In genomic region chr20:38424404-38424803, GRCh38 we compare ENCODE assay signal across 23 cellular contexts. TPM values are rescaled to one million over a fixed set of nuclear protein-coding genes. Genes with fewer than 3 reads are reported as not detected.
DNase-seq lines count a peak whose midpoint lies in the region; ATAC-seq, FAIRE-seq and TF ChIP-seq lines count a peak whose summit lies in the region.
"Had no signal": no experiment of that assay in that cellular context is flagged by ENCODE, and none has a peak within 500 bp of the region (broad histone marks: within the 10 kb centered on the region; RNA-seq: fewer than 3 reads in every experiment).

No MANE protein-coding gene starts in this region.

- no peak overlapping the region for H3K9ac ChIP-seq in BLaER1 treated with 17β-estradiol and CSF1 and Interleukin-3, amounts not matched to agents 10 nM and 100 nM
- H3K9ac ChIP-seq in endodermal cell (ENCODE audit: extremely low read depth, low read length, poor library complexity, severe bottlenecking): no peak overlapping the region

- POLR2A ChIA-PET in activated CD8-positive, alpha-beta T cell treated with anti-CD3 and anti-CD28 coated beads, Interleukin-2, amount 10 ng/mL, durations not matched to agents 7 days and 5 days (lab: Charles Lee): interaction anchor here (1.0 to 2.3 kb wide), 2 partner anchors 10 to 22 kb away, joined by 4 to 7 read pairs; no protein-coding TSS in a partner anchor

- peak overlapping the region in 6 of 11 experiments; percentile 3 to 33 (median 4); a peak in 4 of 22 replicates for H3K4me2 ChIP-seq in BLaER1 treated with 17β-estradiol and CSF1 and Interleukin-3, amounts not matched to agents 10 nM and 100 nM

- TF ChIP-seq POLR2A in GM12891 (IDR thresholded peaks at IDR 0.05; ENCODE audit: low read depth, low read length) (peak; percentile 41; the same call in 1 of the 2 replicates), uterus (IDR thresholded peaks at IDR 0.05) (no peak)

- H3K36me3 Mint-ChIP-seq in activated CD8-positive, alpha-beta T cell treated with anti-CD3 and anti-CD28 coated beads, Interleukin-2, amount 10 ng/mL, durations not matched to agents 7 days and 5 days (ENCODE audit: low read depth): peaks cover 80% of the 10 kb centered on the region
- peaks cover 92% of the 10 kb centered on the region for H3K36me3 Mint-ChIP-seq in endodermal cell (ENCODE audit: low read depth)

- no peaks in the 10 kb centered on the region for H3K9me3 Mint-ChIP-seq in activated CD8-positive, alpha-beta T cell treated with anti-CD3 and anti-CD28 coated beads, Interleukin-2, amount 10 ng/mL, durations not matched to agents 7 days and 5 days (ENCODE audit: insufficient read depth)
- no peaks in the 10 kb centered on the region for H3K9me3 Mint-ChIP-seq in endodermal cell
- H3K9me3 Mint-ChIP-seq: activated naive CD4-positive, alpha-beta T cell treated with anti-CD3 and anti-CD28 coated beads, Interleukin-2, amount 50 U/mL, for 72 hours; CD14-positive monocyte; T-helper 2 cell treated with Interferon-gamma antibody and Interleukin-4, amounts not matched to agents 5 μg/mL and 100 μg/mL, for 36 hours had no signal

- H3K27ac ChIP-seq in BLaER1 treated with 17β-estradiol and CSF1 and Interleukin-3, amounts not matched to agents 10 nM and 100 nM: no peak overlapping the region
- H3K27ac ChIP-seq in endodermal cell (ENCODE audit: low read depth, low read length) (no peak overlapping the region), right atrium auricular region (no peak overlapping the region), uterus (no peak overlapping the region)
- H3K27ac ChIP-seq: epithelial cell of prostate, left lung, neutrophil, sigmoid colon, transverse colon had no signal

- peaks cover 98 to 100% (median 100%) of the 10 kb centered on the region in 11 experiments for H4K20me1 ChIP-seq in BLaER1 treated with 17β-estradiol and CSF1 and Interleukin-3, amounts not matched to agents 10 nM and 100 nM

- H3K4me3 ChIP-seq in BLaER1 treated with 17β-estradiol and CSF1 and Interleukin-3, amounts not matched to agents 10 nM and 100 nM: no peak overlapping the region
- H3K4me3 ChIP-seq in endodermal cell (ENCODE audit: low read length) (no peak overlapping the region), right atrium auricular region (no peak overlapping the region), uterus (no peak overlapping the region)
- H3K4me3 ChIP-seq: left lung, sigmoid colon, transverse colon had no signal

- H3K27me3 ChIP-seq in BLaER1 treated with 17β-estradiol and CSF1 and Interleukin-3, amounts not matched to agents 10 nM and 100 nM: no peaks in the 10 kb centered on the region
- H3K27me3 ChIP-seq in endodermal cell (ENCODE audit: control insufficient read depth, insufficient read depth, low read length, poor library complexity, severe bottlenecking) (no peaks in the 10 kb centered on the region), right atrium auricular region (no peaks in the 10 kb centered on the region), uterus (no peaks in the 10 kb centered on the region)
- H3K27me3 ChIP-seq: left lung, neutrophil, sigmoid colon, transverse colon had no signal

- H3K27me3 Mint-ChIP-seq in activated CD8-positive, alpha-beta T cell treated with anti-CD3 and anti-CD28 coated beads, Interleukin-2, amount 10 ng/mL, durations not matched to agents 7 days and 5 days (ENCODE audit: low read depth): no peaks in the 10 kb centered on the region
- no peaks in the 10 kb centered on the region for H3K27me3 Mint-ChIP-seq in endodermal cell (ENCODE audit: insufficient read depth)

- H3K4me1 Mint-ChIP-seq in activated CD8-positive, alpha-beta T cell treated with anti-CD3 and anti-CD28 coated beads, Interleukin-2, amount 10 ng/mL, durations not matched to agents 7 days and 5 days (ENCODE audit: low read depth): peaks cover 17% of the 10 kb centered on the region
- H3K4me1 Mint-ChIP-seq in endodermal cell: no peaks in the 10 kb centered on the region
- H3K4me1 Mint-ChIP-seq: CD14-positive monocyte had no signal

- ATAC-seq in activated CD8-positive, alpha-beta T cell treated with anti-CD3 and anti-CD28 coated beads, Interleukin-2, amount 10 ng/mL, durations not matched to agents 7 days and 5 days: no peak
- ATAC-seq in HG02884 (IDR thresholded peaks at IDR 0.05; ENCODE audit: unreplicated experiment): no peak
- ATAC-seq: left lung, PC-3 had no signal

- DNase-seq in GM12891 (ENCODE audit: insufficient read length, low spot score) (no peak), endodermal cell (no peak), right atrium auricular region (ENCODE audit: low spot score) (no peak), uterus (no peak)
- DNase-seq in activated CD8-positive, alpha-beta T cell treated with anti-CD3 and anti-CD28 coated beads, Interleukin-2, amount 10 ng/mL, durations not matched to agents 7 days and 5 days: no peak
- DNase-seq: EL; left lung; NCI-H146; NCI-H2171; NCI-H510A treated with DMSO at 0.1 percent for 48 hours; NK-92 treated with Interleukin-12 subunit alpha and Interleukin-12 subunit beta, amount 100 ng/mL, for 24 hours; PC-3; Right ventricle myocardium superior; sigmoid colon; transverse colon had no signal

- TF ChIP-seq CTCF in endodermal cell (conservative IDR thresholded peaks at IDR 0.05) (no peak), right atrium auricular region (IDR thresholded peaks at IDR 0.05) (no peak), uterus (IDR thresholded peaks at IDR 0.05) (no peak)

- CTCF ChIA-PET in activated CD8-positive, alpha-beta T cell treated with anti-CD3 and anti-CD28 coated beads, Interleukin-2, amount 10 ng/mL, durations not matched to agents 7 days and 5 days (lab: Charles Lee): interaction anchor here (2.2 to 2.7 kb wide), 2 partner anchors 10 to 22 kb away, joined by 9 to 10 read pairs; partner anchors contain the start of gene SNHG17

- H3K9me3 ChIP-seq in BLaER1 treated with 17β-estradiol and CSF1 and Interleukin-3, amounts not matched to agents 10 nM and 100 nM (replicated peaks in 1 of 11): no peaks in the 10 kb centered on the region
- H3K9me3 ChIP-seq in endodermal cell (ENCODE audit: control insufficient read depth, low read length): no peaks in the 10 kb centered on the region
- no peaks in the 10 kb centered on the region for H3K9me3 ChIP-seq in right atrium auricular region
- H3K9me3 ChIP-seq in uterus: no peaks in the 10 kb centered on the region
- H3K9me3 ChIP-seq: left lung, neutrophil, sigmoid colon, transverse colon had no signal

- H3K27ac Mint-ChIP-seq in activated CD8-positive, alpha-beta T cell treated with anti-CD3 and anti-CD28 coated beads, Interleukin-2, amount 10 ng/mL, durations not matched to agents 7 days and 5 days: peak overlapping the region; percentile 34
- peak overlapping the region; percentile 11 for H3K27ac Mint-ChIP-seq in endodermal cell
- H3K27ac Mint-ChIP-seq: T-helper 2 cell treated with Interferon-gamma antibody and Interleukin-4, amounts not matched to agents 5 μg/mL and 100 μg/mL, for 36 hours had no signal

- peak; percentile 51 for FAIRE-seq in GM12891 (lab: Jason Lieb, UNC)
- FAIRE-seq: islet of Langerhans had no signal

- no peak overlapping the region for H3K4me3 Mint-ChIP-seq in activated CD8-positive, alpha-beta T cell treated with anti-CD3 and anti-CD28 coated beads, Interleukin-2, amount 10 ng/mL, durations not matched to agents 7 days and 5 days
- H3K4me3 Mint-ChIP-seq in endodermal cell: no peak overlapping the region
- H3K4me3 Mint-ChIP-seq: CD14-positive monocyte; T-helper 2 cell treated with Interferon-gamma antibody and Interleukin-4, amounts not matched to agents 5 μg/mL and 100 μg/mL, for 36 hours had no signal

- intact Hi-C loops in uterus (cut with DNase I; ENCODE audit: low total_unique reads): no loop called here

- WGBS in endodermal cell (ENCODE audit: insufficient coverage in 1 of 2, insufficient read length in 1 of 2), 2 experiments: 75 to 97% methylated on average over 1 of the region's 1 CpG

- H3K4me1 ChIP-seq in BLaER1 treated with 17β-estradiol and CSF1 and Interleukin-3, amounts not matched to agents 10 nM and 100 nM: peaks cover 44 to 78% (median 57%) of the 10 kb centered on the region in 10 experiments
- H3K4me1 ChIP-seq in endodermal cell (ENCODE audit: control insufficient read depth, insufficient read depth, low read length) (no peaks in the 10 kb centered on the region), right atrium auricular region (peaks cover 0 to 2% of the 10 kb centered on the region in 2 donors), uterus (no peaks in the 10 kb centered on the region)
- H3K4me1 ChIP-seq: left lung, sigmoid colon, transverse colon had no signal

- peaks cover 100% of the 10 kb centered on the region in 11 experiments for H3K36me3 ChIP-seq in BLaER1 treated with 17β-estradiol and CSF1 and Interleukin-3, amounts not matched to agents 10 nM and 100 nM
- H3K36me3 ChIP-seq in endodermal cell (ENCODE audit: control insufficient read depth, insufficient read depth, low read length) (peaks cover 98% of the 10 kb centered on the region), right atrium auricular region (peaks cover 98% of the 10 kb centered on the region), uterus (no peaks in the 10 kb centered on the region)

TF ChIP-seq in GM12891, 5 proteins besides CTCF, POLR2A, EP300 and RAD21:
- TF ChIP-seq POU2F2 (IDR thresholded peaks at IDR 0.05; ENCODE audit: low read depth, low read length) (no peak), SPI1 (IDR thresholded peaks at IDR 0.05; ENCODE audit: low read depth, low read length) (no peak), TAF1 (IDR thresholded peaks at IDR 0.05; ENCODE audit: low read depth, low read length) (no peak), POLR2AphosphoS5 (IDR thresholded peaks at IDR 0.05; ENCODE audit: low read depth, low read length) (peak; percentile 47)

RNA-seq across cellular contexts. Expression of gene SNHG17, which starts 10.7 kb away (rescaled TPM):
- polyA plus RNA-seq in GM12891 (2012; ENCODE audit: low read depth, missing spikeins): 61.6 TPM
- total RNA-seq in activated CD8-positive, alpha-beta T cell treated with anti-CD3 and anti-CD28 coated beads, Interleukin-2, amount 10 ng/mL, durations not matched to agents 7 days and 5 days: 10 to 100 TPM; 69.6 to 77.8 TPM
- total RNA-seq in endodermal cell (10 to 100 TPM; 36.7 to 45.9 TPM), right atrium auricular region (10 to 100 TPM in 1 of 2 donors, 1 to 10 TPM in 1; 5.3 to 10.6 TPM), uterus (10 to 100 TPM in 1 of 4 donors, 1 to 10 TPM in 2, under 1 TPM in 1; 0.59 to 58.9 (median 9.3) TPM)
- 76.2 TPM for polyA plus RNA-seq in endodermal cell (2013, experiment 1 of 2)
- 60.8 TPM for polyA plus RNA-seq in endodermal cell (2013, experiment 2 of 2)

RNA-seq across cellular contexts. Expression of gene RALGAPB, which starts 48.2 kb away (rescaled TPM):
- 8.6 TPM for polyA plus RNA-seq in GM12891 (2012; ENCODE audit: low read depth, missing spikeins)
- 10 to 100 TPM; 29.5 to 29.6 TPM for total RNA-seq in activated CD8-positive, alpha-beta T cell treated with anti-CD3 and anti-CD28 coated beads, Interleukin-2, amount 10 ng/mL, durations not matched to agents 7 days and 5 days
- 10 to 100 TPM; 38.3 to 45.5 TPM for total RNA-seq in endodermal cell
- 24.1 TPM for polyA plus RNA-seq in endodermal cell (2013, experiment 1 of 2)
- polyA plus RNA-seq in endodermal cell (2013, experiment 2 of 2): 25.3 TPM
- total RNA-seq in right atrium auricular region: 10 to 100 TPM; 24.6 to 24.8 TPM
- 10 to 100 TPM; 27.4 to 57.0 (median 39.9) TPM for total RNA-seq in uterus
